ENCODE assay signal across 1 cellular context in the genomic region with DNA sequence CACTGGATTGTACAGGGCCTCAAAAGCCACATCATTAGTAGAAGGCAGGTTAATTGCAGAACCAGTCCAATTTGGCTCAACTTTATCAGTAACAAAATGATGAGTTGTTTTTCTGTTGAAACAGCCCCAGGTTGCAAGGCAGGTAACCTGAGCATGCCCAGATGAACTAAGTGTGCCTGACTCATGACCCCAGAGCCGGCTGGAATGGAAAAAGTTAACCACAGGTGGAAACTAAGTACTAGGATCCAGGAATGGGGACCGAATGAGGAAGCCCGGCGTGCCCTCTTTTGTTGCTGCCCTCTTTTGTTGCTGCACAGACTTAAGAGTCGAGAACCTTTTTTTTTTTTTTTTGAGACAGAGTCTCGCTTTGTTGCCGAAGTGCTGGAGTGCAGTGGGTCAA.
TF ChIP-seq lines count a peak whose summit lies in the region.

No MANE protein-coding gene starts in this region.

TF ChIP-seq in GM23338, 12 proteins besides CTCF, POLR2A, EP300 and RAD21:
- TF ChIP-seq NANOG (IDR thresholded peaks at IDR 0.05; ENCODE audit: borderline replicate concordance) (no peak), EZH2phosphoT487 (IDR thresholded peaks at IDR 0.05; ENCODE audit: unreplicated experiment) (no peak), ZNF114 (CRISPR knock-in tag; IDR thresholded peaks at IDR 0.05) (no peak), ZNF331 (CRISPR knock-in tag; IDR thresholded peaks at IDR 0.05; ENCODE audit: low read depth) (no peak), ETS1 (IDR thresholded peaks at IDR 0.05) (no peak), EZH2 (IDR thresholded peaks at IDR 0.05; ENCODE audit: low read depth, unreplicated experiment) (no peak), JUNB (IDR thresholded peaks at IDR 0.05; ENCODE audit: unreplicated experiment) (no peak), STAT1 (IDR thresholded peaks at IDR 0.05; ENCODE audit: unreplicated experiment) (no peak), CREB1 (CRISPR knock-in tag; IDR thresholded peaks at IDR 0.05; ENCODE audit: low read depth) (no peak), POLR2AphosphoS5 (IDR thresholded peaks at IDR 0.05; ENCODE audit: low read depth) (no peak), REST (IDR thresholded peaks at IDR 0.05; ENCODE audit: unreplicated experiment) (no peak)
- TF ChIP-seq, protein P1, sequence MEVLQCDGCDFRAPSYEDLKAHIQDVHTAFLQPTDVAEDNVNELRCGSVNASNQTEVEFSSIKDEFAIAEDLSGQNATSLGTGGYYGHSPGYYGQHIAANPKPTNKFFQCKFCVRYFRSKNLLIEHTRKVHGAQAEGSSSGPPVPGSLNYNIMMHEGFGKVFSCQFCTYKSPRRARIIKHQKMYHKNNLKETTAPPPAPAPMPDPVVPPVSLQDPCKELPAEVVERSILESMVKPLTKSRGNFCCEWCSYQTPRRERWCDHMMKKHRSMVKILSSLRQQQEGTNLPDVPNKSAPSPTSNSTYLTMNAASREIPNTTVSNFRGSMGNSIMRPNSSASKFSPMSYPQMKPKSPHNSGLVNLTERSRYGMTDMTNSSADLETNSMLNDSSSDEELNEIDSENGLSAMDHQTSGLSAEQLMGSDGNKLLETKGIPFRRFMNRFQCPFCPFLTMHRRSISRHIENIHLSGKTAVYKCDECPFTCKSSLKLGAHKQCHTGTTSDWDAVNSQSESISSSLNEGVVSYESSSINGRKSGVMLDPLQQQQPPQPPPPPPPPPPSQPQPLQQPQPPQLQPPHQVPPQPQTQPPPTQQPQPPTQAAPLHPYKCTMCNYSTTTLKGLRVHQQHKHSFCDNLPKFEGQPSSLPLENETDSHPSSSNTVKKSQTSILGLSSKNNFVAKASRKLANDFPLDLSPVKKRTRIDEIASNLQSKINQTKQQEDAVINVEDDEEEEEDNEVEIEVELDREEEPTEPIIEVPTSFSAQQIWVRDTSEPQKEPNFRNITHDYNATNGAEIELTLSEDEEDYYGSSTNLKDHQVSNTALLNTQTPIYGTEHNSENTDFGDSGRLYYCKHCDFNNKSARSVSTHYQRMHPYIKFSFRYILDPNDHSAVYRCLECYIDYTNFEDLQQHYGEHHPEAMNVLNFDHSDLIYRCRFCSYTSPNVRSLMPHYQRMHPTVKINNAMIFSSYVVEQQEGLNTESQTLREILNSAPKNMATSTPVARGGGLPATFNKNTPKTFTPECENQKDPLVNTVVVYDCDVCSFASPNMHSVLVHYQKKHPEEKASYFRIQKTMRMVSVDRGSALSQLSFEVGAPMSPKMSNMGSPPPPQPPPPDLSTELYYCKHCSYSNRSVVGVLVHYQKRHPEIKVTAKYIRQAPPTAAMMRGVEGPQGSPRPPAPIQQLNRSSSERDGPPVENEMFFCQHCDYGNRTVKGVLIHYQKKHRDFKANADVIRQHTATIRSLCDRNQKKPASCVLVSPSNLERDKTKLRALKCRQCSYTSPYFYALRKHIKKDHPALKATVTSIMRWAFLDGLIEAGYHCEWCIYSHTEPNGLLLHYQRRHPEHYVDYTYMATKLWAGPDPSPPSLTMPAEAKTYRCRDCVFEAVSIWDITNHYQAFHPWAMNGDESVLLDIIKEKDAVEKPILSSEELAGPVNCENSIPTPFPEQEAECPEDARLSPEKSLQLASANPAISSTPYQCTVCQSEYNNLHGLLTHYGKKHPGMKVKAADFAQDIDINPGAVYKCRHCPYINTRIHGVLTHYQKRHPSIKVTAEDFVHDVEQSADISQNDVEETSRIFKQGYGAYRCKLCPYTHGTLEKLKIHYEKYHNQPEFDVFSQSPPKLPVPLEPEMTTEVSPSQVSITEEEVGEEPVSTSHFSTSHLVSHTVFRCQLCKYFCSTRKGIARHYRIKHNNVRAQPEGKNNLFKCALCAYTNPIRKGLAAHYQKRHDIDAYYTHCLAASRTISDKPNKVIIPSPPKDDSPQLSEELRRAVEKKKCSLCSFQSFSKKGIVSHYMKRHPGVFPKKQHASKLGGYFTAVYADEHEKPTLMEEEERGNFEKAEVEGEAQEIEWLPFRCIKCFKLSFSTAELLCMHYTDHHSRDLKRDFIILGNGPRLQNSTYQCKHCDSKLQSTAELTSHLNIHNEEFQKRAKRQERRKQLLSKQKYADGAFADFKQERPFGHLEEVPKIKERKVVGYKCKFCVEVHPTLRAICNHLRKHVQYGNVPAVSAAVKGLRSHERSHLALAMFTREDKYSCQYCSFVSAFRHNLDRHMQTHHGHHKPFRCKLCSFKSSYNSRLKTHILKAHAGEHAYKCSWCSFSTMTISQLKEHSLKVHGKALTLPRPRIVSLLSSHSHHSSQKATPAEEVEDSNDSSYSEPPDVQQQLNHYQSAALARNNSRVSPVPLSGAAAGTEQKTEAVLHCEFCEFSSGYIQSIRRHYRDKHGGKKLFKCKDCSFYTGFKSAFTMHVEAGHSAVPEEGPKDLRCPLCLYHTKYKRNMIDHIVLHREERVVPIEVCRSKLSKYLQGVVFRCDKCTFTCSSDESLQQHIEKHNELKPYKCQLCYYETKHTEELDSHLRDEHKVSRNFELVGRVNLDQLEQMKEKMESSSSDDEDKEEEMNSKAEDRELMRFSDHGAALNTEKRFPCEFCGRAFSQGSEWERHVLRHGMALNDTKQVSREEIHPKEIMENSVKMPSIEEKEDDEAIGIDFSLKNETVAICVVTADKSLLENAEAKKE (CRISPR knock-in tag; IDR thresholded peaks at IDR 0.05), result no peak
